Comparison of ENCODE assay signal across 9 cellular contexts in genomic region chr4:48129307-48130014, GRCh38. TPM values are rescaled to one million over a fixed set of nuclear protein-coding genes. Genes with fewer than 3 reads are reported as not detected.
A peak's percentile ranks its signal among the peaks of the same experiment; 100 is the strongest.
DNase-seq lines count a peak whose midpoint lies in the region; ATAC-seq and TF ChIP-seq lines count a peak whose summit lies in the region.
"Had no signal": no experiment of that assay in that cellular context is flagged by ENCODE, and none has a peak within 500 bp of the region (broad histone marks: within the 10 kb centered on the region; RNA-seq: fewer than 3 reads in every experiment).

No MANE protein-coding gene starts in this region.

- in situ Hi-C loops in ACHN (cut with HindIII; ENCODE audit: low pct_ligation_motif_present, low pct_unique_long_range_greater_than_20kb, low sequenced_read_pairs) (no loop called here), HAP-1 (cut with MboI; ENCODE audit: low sequenced_read_pairs) (loop anchor here (25.0 kb wide), 1 partner anchor 433 kb away; no protein-coding TSS in a partner anchor), G401 (cut with HindIII; ENCODE audit: low sequenced_read_pairs) (no loop called here)

- no peaks in the 10 kb centered on the region for H3K9me3 ChIP-seq in HAP-1
- H3K9me3 ChIP-seq: tibial artery had no signal

- peaks cover 11% of the 10 kb centered on the region for H3K36me3 Mint-ChIP-seq in activated T-helper 2 cell treated with anti-CD3 and anti-CD28 coated beads, Interferon-gamma antibody, Interleukin-2, Interleukin-4, amounts not matched to agents 10 μg/mL and 5 μg/mL and 100 μg/mL, durations not matched to agents 14 hours and 24 hours and 36 hours (ENCODE audit: low read depth)
- H3K36me3 Mint-ChIP-seq in mesothelial cell of epicardium, result no peaks in the 10 kb centered on the region

- peaks cover 4% of the 10 kb centered on the region for H3K4me1 ChIP-seq in HAP-1

- H3K36me3 ChIP-seq in HAP-1 (replicated peaks), result no peaks in the 10 kb centered on the region
- H3K36me3 ChIP-seq: tibial artery had no signal

- peak overlapping the region; percentile 89 for H3K27ac Mint-ChIP-seq in activated T-helper 2 cell treated with anti-CD3 and anti-CD28 coated beads, Interferon-gamma antibody, Interleukin-2, Interleukin-4, amounts not matched to agents 10 μg/mL and 5 μg/mL and 100 μg/mL, durations not matched to agents 14 hours and 24 hours and 36 hours
- H3K27ac Mint-ChIP-seq in mesothelial cell of epicardium, result peak overlapping the region; percentile 6

- no peaks in the 10 kb centered on the region for H3K9me3 Mint-ChIP-seq in activated T-helper 2 cell treated with anti-CD3 and anti-CD28 coated beads, Interferon-gamma antibody, Interleukin-2, Interleukin-4, amounts not matched to agents 10 μg/mL and 5 μg/mL and 100 μg/mL, durations not matched to agents 14 hours and 24 hours and 36 hours
- H3K9me3 Mint-ChIP-seq in mesothelial cell of epicardium, result no peaks in the 10 kb centered on the region

- DNase-seq in ACHN (peak; percentile 22), M059J (ENCODE audit: low read depth) (peak; percentile 7), mesothelial cell of epicardium (ENCODE audit: low spot score in 2 of 2, unreplicated experiment in 2 of 2) (no peak), HAP-1 (ENCODE audit: low spot score in 2 of 2) (no peak), G401 (ENCODE audit: low spot score) (no peak)
- no peak for DNase-seq in activated T-helper 2 cell treated with anti-CD3 and anti-CD28 coated beads, Interferon-gamma antibody, Interleukin-2, Interleukin-4, amounts not matched to agents 10 μg/mL and 5 μg/mL and 100 μg/mL, durations not matched to agents 14 hours and 24 hours and 36 hours (ENCODE audit: low spot score)
- DNase-seq: tibial artery had no signal

- ATAC-seq in GM19397 (IDR thresholded peaks at IDR 0.05; ENCODE audit: unreplicated experiment) (no peak), GM21529 (IDR thresholded peaks at IDR 0.05; ENCODE audit: unreplicated experiment) (no peak)

- peak overlapping the region; percentile 45 for H3K4me3 Mint-ChIP-seq in activated T-helper 2 cell treated with anti-CD3 and anti-CD28 coated beads, Interferon-gamma antibody, Interleukin-2, Interleukin-4, amounts not matched to agents 10 μg/mL and 5 μg/mL and 100 μg/mL, durations not matched to agents 14 hours and 24 hours and 36 hours (ENCODE audit: low read depth)
- H3K4me3 Mint-ChIP-seq in mesothelial cell of epicardium, result no peak overlapping the region

- H3K4me3 ChIP-seq in HAP-1, result no peak overlapping the region
- H3K4me3 ChIP-seq: tibial artery had no signal

- no peaks in the 10 kb centered on the region for H3K27me3 ChIP-seq in HAP-1 (ENCODE audit: low read depth)
- H3K27me3 ChIP-seq: tibial artery had no signal

- intact Hi-C loops in activated T-helper 2 cell treated with anti-CD3 and anti-CD28 coated beads, Interferon-gamma antibody, Interleukin-2, Interleukin-4, amounts not matched to agents 10 μg/mL and 5 μg/mL and 100 μg/mL, durations not matched to agents 14 hours and 24 hours and 36 hours (cut with micrococcal nuclease), result loop anchor here (1.0 to 10.0 kb wide), 3 partner anchors 33 to 215 kb away; partner anchors contain the start of genes NFXL1 and SLAIN2

- no peaks in the 10 kb centered on the region for H3K27me3 Mint-ChIP-seq in activated T-helper 2 cell treated with anti-CD3 and anti-CD28 coated beads, Interferon-gamma antibody, Interleukin-2, Interleukin-4, amounts not matched to agents 10 μg/mL and 5 μg/mL and 100 μg/mL, durations not matched to agents 14 hours and 24 hours and 36 hours (ENCODE audit: low read depth)
- H3K27me3 Mint-ChIP-seq in mesothelial cell of epicardium (ENCODE audit: low read depth), result no peaks in the 10 kb centered on the region

- TF ChIP-seq CTCF in mesothelial cell of epicardium (IDR thresholded peaks at IDR 0.05; ENCODE audit: unreplicated experiment), result no peak

- peaks cover 66% of the 10 kb centered on the region for H3K4me1 Mint-ChIP-seq in activated T-helper 2 cell treated with anti-CD3 and anti-CD28 coated beads, Interferon-gamma antibody, Interleukin-2, Interleukin-4, amounts not matched to agents 10 μg/mL and 5 μg/mL and 100 μg/mL, durations not matched to agents 14 hours and 24 hours and 36 hours (ENCODE audit: low read depth)
- peaks cover 52% of the 10 kb centered on the region for H3K4me1 Mint-ChIP-seq in mesothelial cell of epicardium

RNA-seq across cellular contexts. Expression of gene TXK, which starts 4.6 kb away (rescaled TPM):
- 0.15 and 0.69 TPM in 2 replicates for total RNA-seq in M059J (2014; rRNA removed; shearing (Covaris generic))
- 0.76 and 1.8 TPM in 2 replicates for total RNA-seq in activated T-helper 2 cell treated with anti-CD3 and anti-CD28 coated beads, Interferon-gamma antibody, Interleukin-2, Interleukin-4, amounts not matched to agents 10 μg/mL and 5 μg/mL and 100 μg/mL, durations not matched to agents 14 hours and 24 hours and 36 hours
- 1.5 to 1.7 TPM (median 1.7 TPM) in 3 replicates for total RNA-seq in mesothelial cell of epicardium
- total RNA-seq in G401 (2014; rRNA removed; shearing (Covaris generic)), result not detected in 2 replicates

Comparison
In these comparisons a context has a peak if more than half of its experiments do, and no peak if none do; other contexts are left out.
1. DNase-seq: peak in ACHN (single experiment) and M059J (single experiment); none in activated T-helper 2 cell treated with anti-CD3 and anti-CD28 coated beads, Interferon-gamma antibody, Interleukin-2, Interleukin-4, amounts not matched to agents 10 μg/mL and 5 μg/mL and 100 μg/mL, durations not matched to agents 14 hours and 24 hours and 36 hours (single experiment), mesothelial cell of epicardium (0 of 2), HAP-1 (0 of 2) and G401 (single experiment).